Comparison of ENCODE assay signal across 8 cellular contexts in genomic region chr4:109729155-109729562, GRCh38. TPM values are rescaled to one million over a fixed set of nuclear protein-coding genes. Genes with fewer than 3 reads are reported as not detected.
DNase-seq lines count a peak whose midpoint lies in the region; ATAC-seq, FAIRE-seq and TF ChIP-seq lines count a peak whose summit lies in the region.

No MANE protein-coding gene starts in this region.

- POLR2A ChIA-PET in activated CD4-positive, alpha-beta T cell treated with anti-CD3 and anti-CD28 coated beads for 36 hours (lab: Charles Lee): interaction anchor here (0.6 to 1.7 kb wide), 2 partner anchors 27 to 255 kb away, joined by 7 to 10 read pairs; no protein-coding TSS in a partner anchor
- POLR2A ChIA-PET in RWPE1 (lab: Yijun Ruan, JAX; ENCODE audit: low non-redundant PET): interaction anchor here (1.0 kb wide), 1 partner anchor 26 kb away, joined by 3 read pairs; the partner anchor contains the start of gene CASP6

- H3K4me1 Mint-ChIP-seq in activated CD4-positive, alpha-beta T cell treated with anti-CD3 and anti-CD28 coated beads for 36 hours: peaks cover 16% of the 10 kb centered on the region
- H3K4me1 Mint-ChIP-seq in nephron: peaks cover 24% of the 10 kb centered on the region

- TF ChIP-seq CTCF in RWPE1 (conservative IDR thresholded peaks at IDR 0.05; ENCODE audit: low read depth) (no peak), epithelial cell of esophagus (IDR thresholded peaks at IDR 0.05; ENCODE audit: insufficient read depth, low read depth, low read length, missing control alignments) (no peak), nephron (IDR thresholded peaks at IDR 0.05; ENCODE audit: unreplicated experiment in 3 of 3) (no peak)

- no peaks in the 10 kb centered on the region for H3K9me3 Mint-ChIP-seq in activated CD4-positive, alpha-beta T cell treated with anti-CD3 and anti-CD28 coated beads for 36 hours (ENCODE audit: low read depth)
- no peaks in the 10 kb centered on the region for H3K9me3 Mint-ChIP-seq in nephron

- DNase-seq in activated CD4-positive, alpha-beta T cell treated with anti-CD3 and anti-CD28 coated beads for 36 hours: no peak
- DNase-seq in activated CD4-positive, alpha-beta T cell treated with anti-CD3 and anti-CD28 coated beads, Interleukin-2, amount 50 U/mL, for 1 hour: no peak
- DNase-seq in RWPE1 (ENCODE audit: low spot score) (no peak), epithelial cell of esophagus (ENCODE audit: low read depth) (peak; percentile 33), NCI-H748 treated with DMSO at 0.1 percent for 48 hours (lab: John Stamatoyannopoulos, UW) (no peak), T1000 (lab: John Stamatoyannopoulos, UW) (no peak), RCC 7860 (ENCODE audit: low spot score) (no peak)

- H3K27ac ChIP-seq in RWPE1: peak overlapping the region; percentile 76

- H3K4me3 Mint-ChIP-seq in activated CD4-positive, alpha-beta T cell treated with anti-CD3 and anti-CD28 coated beads for 36 hours: peak overlapping the region; percentile 84
- peak overlapping the region; percentile 90 to 94 (median 93) for H3K4me3 Mint-ChIP-seq in nephron

- H3K27ac Mint-ChIP-seq in activated CD4-positive, alpha-beta T cell treated with anti-CD3 and anti-CD28 coated beads for 36 hours: peak overlapping the region; percentile 64
- H3K27ac Mint-ChIP-seq in nephron: peak overlapping the region; percentile 46 to 89 (median 84)

- intact Hi-C loops in activated CD4-positive, alpha-beta T cell treated with anti-CD3 and anti-CD28 coated beads for 36 hours (cut with DNase I, micrococcal nuclease): loop anchor here (1.0 to 10.0 kb wide), 5 partner anchors 26 to 1074 kb away; partner anchors contain the start of genes CASP6 (in 2 of the 2), MCUB (in 1 of the 2) and OSTC (in 1 of the 2)

- no peak for FAIRE-seq in RCC 7860 (lab: Jason Lieb, UNC)

- H3K36me3 Mint-ChIP-seq in activated CD4-positive, alpha-beta T cell treated with anti-CD3 and anti-CD28 coated beads for 36 hours (ENCODE audit: low read depth): peaks cover 14% of the 10 kb centered on the region
- H3K36me3 Mint-ChIP-seq in nephron (ENCODE audit: low read depth): peaks cover 19% of the 10 kb centered on the region

- CTCF ChIA-PET in activated CD4-positive, alpha-beta T cell treated with anti-CD3 and anti-CD28 coated beads for 36 hours (lab: Charles Lee): interaction anchor here (0.8 kb wide), 1 partner anchor 296 kb away, joined by 3 read pairs; the partner anchor contains the start of gene SEC24B
- CTCF ChIA-PET in RWPE1 (lab: Yijun Ruan, JAX): no interaction called here

- no peaks in the 10 kb centered on the region for H3K27me3 Mint-ChIP-seq in activated CD4-positive, alpha-beta T cell treated with anti-CD3 and anti-CD28 coated beads for 36 hours
- no peaks in the 10 kb centered on the region for H3K27me3 Mint-ChIP-seq in nephron (ENCODE audit: low read depth)

- peak; percentile 35 for ATAC-seq in activated CD4-positive, alpha-beta T cell treated with anti-CD3 and anti-CD28 coated beads for 36 hours

- peak overlapping the region; percentile 77 for H3K4me3 ChIP-seq in epithelial cell of esophagus (ENCODE audit: low read length)

RNA-seq across cellular contexts. Expression of gene PLA2G12A, which starts 0.7 kb away (rescaled TPM):
- 10 to 100 TPM; 17.9 to 31.1 TPM for total RNA-seq in activated CD4-positive, alpha-beta T cell treated with anti-CD3 and anti-CD28 coated beads for 36 hours

RNA-seq across cellular contexts. Expression of gene CASP6, which starts 25.9 kb away (rescaled TPM):
- 10 to 100 TPM; 23.3 to 26.5 TPM for total RNA-seq in activated CD4-positive, alpha-beta T cell treated with anti-CD3 and anti-CD28 coated beads for 36 hours
